Comparison of ENCODE assay signal across 19 cellular contexts in the genomic region with DNA sequence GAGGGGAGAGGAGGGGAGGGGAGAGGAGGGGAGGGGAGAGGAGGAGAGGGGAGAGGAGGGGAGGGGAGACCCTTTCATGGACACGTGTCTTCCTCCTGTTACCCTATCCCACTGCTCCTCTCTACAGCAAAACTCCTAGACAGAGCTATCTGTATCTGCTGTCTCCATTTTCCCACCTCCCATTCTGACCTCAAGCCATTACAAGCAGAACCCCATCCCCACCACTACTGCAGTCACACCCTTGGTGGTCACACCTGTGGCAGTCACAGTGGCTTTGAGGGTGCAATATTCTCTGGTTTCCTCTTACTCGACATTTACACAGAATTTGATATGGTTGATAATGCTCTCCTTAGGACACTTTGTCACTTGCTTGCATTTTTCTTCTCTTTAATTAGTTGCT. TPM values are rescaled to one million over a fixed set of nuclear protein-coding genes. Genes with fewer than 3 reads are reported as not detected.
DNase-seq lines count a peak whose midpoint lies in the region; ATAC-seq, FAIRE-seq and TF ChIP-seq lines count a peak whose summit lies in the region.
"Had no signal": no experiment of that assay in that cellular context is flagged by ENCODE, and none has a peak within 500 bp of the region (broad histone marks: within the 10 kb centered on the region; RNA-seq: fewer than 3 reads in every experiment).

No MANE protein-coding gene starts in this region.

- no peaks in the 10 kb centered on the region for H3K9me3 Mint-ChIP-seq in CD4-positive, alpha-beta T cell
- no peaks in the 10 kb centered on the region for H3K9me3 Mint-ChIP-seq in activated CD4-positive, alpha-beta memory T cell treated with anti-CD3 and anti-CD28 coated beads for 36 hours
- H3K9me3 Mint-ChIP-seq in naive thymus-derived CD8-positive, alpha-beta T cell, result no peaks in the 10 kb centered on the region

- H3K36me3 ChIP-seq in esophagus muscularis mucosa, result peaks cover 0 to 44% (median 9%) of the 10 kb centered on the region in 4 donors
- H3K36me3 ChIP-seq: brain microvascular endothelial cell had no signal

- H3K4me3 ChIP-seq in esophagus muscularis mucosa (no peak overlapping the region), foreskin fibroblast (ENCODE audit: low read depth in 1 of 2, low read length in 2 of 2) (no peak overlapping the region)
- H3K4me3 ChIP-seq: GM23248, left ventricle myocardium inferior, mucosa of descending colon, sigmoid colon had no signal

- no peaks in the 10 kb centered on the region for H3K36me3 Mint-ChIP-seq in CD4-positive, alpha-beta T cell (ENCODE audit: low read depth)
- no peaks in the 10 kb centered on the region for H3K36me3 Mint-ChIP-seq in activated CD4-positive, alpha-beta memory T cell treated with anti-CD3 and anti-CD28 coated beads for 36 hours
- no peaks in the 10 kb centered on the region for H3K36me3 Mint-ChIP-seq in naive thymus-derived CD8-positive, alpha-beta T cell

- peak; percentile 27 for FAIRE-seq in GM12892 (lab: Jason Lieb, UNC)

- intact Hi-C loops in CD4-positive, alpha-beta T cell (cut with DNase I, micrococcal nuclease), result loop anchor here in 1 of 2 experiments (5.0 kb wide), 1 partner anchor 84 kb away; the partner anchor contains the start of gene LPAR6
- intact Hi-C loops in activated CD4-positive, alpha-beta memory T cell treated with anti-CD3 and anti-CD28 coated beads for 36 hours (cut with micrococcal nuclease), result no loop called here
- intact Hi-C loops in esophagus muscularis mucosa (cut with DNase I), result no loop called here

- H3K4me3 Mint-ChIP-seq in CD4-positive, alpha-beta T cell, result peak overlapping the region; percentile 49
- no peak overlapping the region for H3K4me3 Mint-ChIP-seq in activated CD4-positive, alpha-beta memory T cell treated with anti-CD3 and anti-CD28 coated beads for 36 hours
- peak overlapping the region in 6 of 10 donors; percentile 6 to 72 (median 22) for H3K4me3 Mint-ChIP-seq in naive thymus-derived CD8-positive, alpha-beta T cell

- no peak for TF ChIP-seq POLR2A in GM12892 (IDR thresholded peaks at IDR 0.05; ENCODE audit: low read depth, low read length)
- no peak for TF ChIP-seq POLR2A in esophagus muscularis mucosa (IDR thresholded peaks at IDR 0.05; ENCODE audit: low read depth)

- H3K27me3 Mint-ChIP-seq in CD4-positive, alpha-beta T cell, result no peaks in the 10 kb centered on the region
- no peaks in the 10 kb centered on the region for H3K27me3 Mint-ChIP-seq in activated CD4-positive, alpha-beta memory T cell treated with anti-CD3 and anti-CD28 coated beads for 36 hours
- H3K27me3 Mint-ChIP-seq in naive thymus-derived CD8-positive, alpha-beta T cell, result no peaks in the 10 kb centered on the region

- TF ChIP-seq CTCF in CD4-positive, alpha-beta T cell (IDR thresholded peaks at IDR 0.05), result no peak
- no peak for TF ChIP-seq CTCF in esophagus muscularis mucosa (IDR thresholded peaks at IDR 0.05)
- no peak for TF ChIP-seq CTCF in foreskin fibroblast (IDR thresholded peaks at IDR 0.05; ENCODE audit: low read depth, low read length)

- no peak for DNase-seq in CD4-positive, alpha-beta T cell
- DNase-seq in GM12892 (ENCODE audit: insufficient read length) (no peak), esophagus muscularis mucosa (ENCODE audit: extremely low spot score) (no peak), globus pallidus (ENCODE audit: low spot score) (no peak), foreskin fibroblast (no peak)
- DNase-seq in activated CD4-positive, alpha-beta memory T cell treated with anti-CD3 and anti-CD28 coated beads for 36 hours, result peak; percentile 49
- DNase-seq in naive thymus-derived CD8-positive, alpha-beta T cell, result peak in 2 of 10 donors; percentile 15 to 28
- DNase-seq: activated naive CD4-positive, alpha-beta T cell treated with Interleukin-2 at 50 U/mL for 16 hours; AML-193; brain microvascular endothelial cell; DMS153; GM23248; left ventricle myocardium inferior; mucosa of descending colon; MV-4-11; NCI-H2171; NCI-H774; sigmoid colon; stimulated activated CD4-positive, alpha-beta T cell treated with anti-CD3 and anti-CD28 coated beads, Interleukin-2, amount 100 ng/mL, for 24 hours had no signal

- no peak for ATAC-seq in CD4-positive, alpha-beta T cell (ENCODE audit: poor library complexity)
- no peak for ATAC-seq in naive thymus-derived CD8-positive, alpha-beta T cell
- ATAC-seq: mucosa of descending colon had no signal

- POLR2A ChIA-PET in CD4-positive, alpha-beta T cell (lab: Charles Lee), result interaction anchor here (1.0 to 3.9 kb wide), 2 partner anchors 8 to 34 kb away, joined by 4 to 33 read pairs; no protein-coding TSS in a partner anchor
- POLR2A ChIA-PET in activated CD4-positive, alpha-beta memory T cell treated with anti-CD3 and anti-CD28 coated beads for 36 hours (lab: Charles Lee), result no interaction called here
- POLR2A ChIA-PET in naive thymus-derived CD8-positive, alpha-beta T cell (lab: Charles Lee), result interaction anchor here (1.6 kb wide), 1 partner anchor 8 kb away, joined by 9 read pairs; no protein-coding TSS in a partner anchor

- peaks cover 42% of the 10 kb centered on the region for H3K4me1 Mint-ChIP-seq in CD4-positive, alpha-beta T cell (ENCODE audit: low read depth)
- peaks cover 23% of the 10 kb centered on the region for H3K4me1 Mint-ChIP-seq in activated CD4-positive, alpha-beta memory T cell treated with anti-CD3 and anti-CD28 coated beads for 36 hours (ENCODE audit: low read depth)
- H3K4me1 Mint-ChIP-seq in naive thymus-derived CD8-positive, alpha-beta T cell, result peaks cover 13 to 65% (median 23%) of the 10 kb centered on the region in 4 donors

- WGBS in esophagus muscularis mucosa, result 65% methylated on average over 2 of the region's 2 CpGs

- no peaks in the 10 kb centered on the region for H3K27me3 ChIP-seq in CD4-positive, alpha-beta T cell (ENCODE audit: control insufficient read depth, insufficient read depth, low read length)
- no peaks in the 10 kb centered on the region for H3K27me3 ChIP-seq in esophagus muscularis mucosa
- H3K27me3 ChIP-seq: brain microvascular endothelial cell, sigmoid colon had no signal

- peak overlapping the region; percentile 19 for H3K27ac Mint-ChIP-seq in CD4-positive, alpha-beta T cell
- H3K27ac Mint-ChIP-seq in activated CD4-positive, alpha-beta memory T cell treated with anti-CD3 and anti-CD28 coated beads for 36 hours, result no peak overlapping the region
- H3K27ac Mint-ChIP-seq in naive thymus-derived CD8-positive, alpha-beta T cell, result peak overlapping the region in 6 of 10 donors; percentile 3 to 75 (median 48)

- CTCF ChIA-PET in CD4-positive, alpha-beta T cell (lab: Charles Lee), result no interaction called here
- CTCF ChIA-PET in activated CD4-positive, alpha-beta memory T cell treated with anti-CD3 and anti-CD28 coated beads for 36 hours (lab: Charles Lee), result interaction anchor here (2.1 kb wide), 1 partner anchor 83 kb away, joined by 9 read pairs; no protein-coding TSS in a partner anchor

- TF ChIP-seq EP300 in esophagus muscularis mucosa (IDR thresholded peaks at IDR 0.05), result no peak

- H3K9me3 ChIP-seq in CD4-positive, alpha-beta T cell (ENCODE audit: control insufficient read depth, low read length), result no peaks in the 10 kb centered on the region
- H3K9me3 ChIP-seq in esophagus muscularis mucosa, result no peaks in the 10 kb centered on the region
- H3K9me3 ChIP-seq: left ventricle myocardium inferior, mucosa of descending colon, sigmoid colon had no signal

- peaks cover 0 to 16% (median 10%) of the 10 kb centered on the region in 4 donors for H3K4me1 ChIP-seq in esophagus muscularis mucosa

- H3K27ac ChIP-seq in CD4-positive, alpha-beta T cell (ENCODE audit: low read depth, low read length), result no peak overlapping the region
- H3K27ac ChIP-seq in esophagus muscularis mucosa (replicated peaks in 1 of 4), result no peak overlapping the region
- H3K27ac ChIP-seq: brain microvascular endothelial cell, GM23248, sigmoid colon had no signal

RNA-seq across cellular contexts. Expression of gene RCBTB2, which starts 36.1 kb away (rescaled TPM):
- total RNA-seq in CD4-positive, alpha-beta T cell, result 1 to 10 TPM; 6.1 to 6.5 TPM
- 11.4 TPM for polyA plus RNA-seq in GM12892 (2012; ENCODE audit: missing spikeins)
- 1 to 10 TPM; 1.5 to 1.8 TPM for total RNA-seq in activated CD4-positive, alpha-beta memory T cell treated with anti-CD3 and anti-CD28 coated beads for 36 hours
- 1 to 10 TPM; 8.1 to 9.8 TPM for total RNA-seq in naive thymus-derived CD8-positive, alpha-beta T cell
- 10 to 100 TPM in 1 of 3 donors, 1 to 10 TPM in 2; 6.3 to 17.6 (median 6.3) TPM for polyA plus RNA-seq in naive thymus-derived CD8-positive, alpha-beta T cell
- 10 to 100 TPM; 10.1 to 14.5 (median 11.0) TPM for total RNA-seq in esophagus muscularis mucosa
